ENCODE assay signal across 8 cellular contexts in genomic region chr19:14048439-14049153, GRCh38. TPM values are rescaled to one million over a fixed set of nuclear protein-coding genes. Genes with fewer than 3 reads are reported as not detected.
A peak's percentile ranks its signal among the peaks of the same experiment; 100 is the strongest.
DNase-seq lines count a peak whose midpoint lies in the region; ATAC-seq and TF ChIP-seq lines count a peak whose summit lies in the region.

No MANE protein-coding gene starts in this region.

- no peak overlapping the region for H3K4me2 ChIP-seq in HCT116 (ENCODE audit: low read length)

- TF ChIP-seq CTCF in BE2C (IDR thresholded peaks at IDR 0.05; ENCODE audit: low read depth, low read length) (peak; percentile 98), HCT116 (IDR thresholded peaks at IDR 0.05 in 2 of 3, conservative IDR thresholded peaks at IDR 0.05 in 1 of 3; ENCODE audit: borderline replicate concordance in 1 of 3, insufficient read depth in 1 of 3, low read depth in 2 of 3, low read length in 2 of 3) (peak; percentile 38 to 98 (median 98); a peak in 5 of 6 replicates), adrenal gland (IDR thresholded peaks at IDR 0.05) (peak; percentile 43 to 79 (median 64))

- RAD21 ChIA-PET in HCT116 (lab: Charles Lee; ENCODE audit: low non-redundant PET in 1 of 2, low total read pairs in 2 of 2, uncharacterized antibody in 2 of 2, unreplicated experiment in 2 of 2) = interaction anchor here in 1 of 2 experiments (0.6 kb wide), 1 partner anchor 1070 kb away, joined by 4 read pairs; no protein-coding TSS in a partner anchor

- DNase-seq in BE2C (peak; percentile 74), HCT116 (ENCODE audit: low read depth, low spot score) (no peak), T-helper 2 cell (peak; percentile 50 to 64 (median 53)), adrenal gland (peak; percentile 42 to 70 (median 52)), islet precursor cell (peak; percentile 86), retina (no peak)
- peak; percentile 66 for DNase-seq in stimulated activated CD8-positive, alpha-beta memory T cell treated with anti-CD3 and anti-CD28 coated beads, Interleukin-12 subunit alpha, Interleukin-12 subunit beta, amount 100 ng/mL, for 1 hour (ENCODE audit: low read depth)

- no peaks in the 10 kb centered on the region for H3K9me2 ChIP-seq in HCT116 (ENCODE audit: insufficient read depth)

- WGBS in adrenal gland, 4 donors = 66 to 74% (median 69%) methylated on average over 7 to 8 of the region's 8 CpGs

- H3K36me3 ChIP-seq in BE2C (no peaks in the 10 kb centered on the region), HCT116 (ENCODE audit: control insufficient read depth in 1 of 2, insufficient read depth in 2 of 2, low read length in 2 of 2) (peaks cover 0 to 6% of the 10 kb centered on the region in 2 experiments; a peak in 2 of 4 replicates), adrenal gland (replicated peaks in 1 of 2) (no peaks in the 10 kb centered on the region)

- H3K4me1 ChIP-seq in BE2C (no peaks in the 10 kb centered on the region), HCT116 (ENCODE audit: control insufficient read depth in 1 of 2, insufficient read depth in 2 of 2, low read length in 2 of 2) (no peaks in the 10 kb centered on the region), adrenal gland (replicated peaks in 1 of 2) (no peaks in the 10 kb centered on the region)

- no TSS peak for BruUV-seq in HCT116 (replicated peaks; lab: Mats Ljungman, UMichigan)

- no peak overlapping the region for H3K4me3 ChIP-seq in BE2C (ENCODE audit: low read depth, low read length)
- no peak overlapping the region for H3K4me3 ChIP-seq in HCT116 (replicated peaks in 1 of 2; ENCODE audit: low read depth in 1 of 2, low read length in 2 of 2)
- no peak overlapping the region for H3K4me3 ChIP-seq in adrenal gland

- CTCF ChIA-PET in HCT116 (lab: Charles Lee) = interaction anchor here (0.7 to 1.8 kb wide), 8 partner anchors 8 to 252 kb away, joined by 3 to 12 read pairs (median 3); partner anchors contain the start of gene ASF1B

- no peaks in the 10 kb centered on the region for H3K9me3 ChIP-seq in BE2C
- no peaks in the 10 kb centered on the region for H3K9me3 ChIP-seq in HCT116 (ENCODE audit: control insufficient read depth in 1 of 2, insufficient read depth in 1 of 2, low read depth in 1 of 2, low read length in 2 of 2)
- no peaks in the 10 kb centered on the region for H3K9me3 ChIP-seq in adrenal gland (replicated peaks in 1 of 3)

- no peaks in the 10 kb centered on the region for H3K79me2 ChIP-seq in HCT116 (ENCODE audit: insufficient read depth, low read length)

- H3K27ac ChIP-seq in HCT116 (ENCODE audit: low read depth, low read length) (no peak overlapping the region), adrenal gland (no peak overlapping the region)

- POLR2A ChIA-PET in HCT116 (lab: Charles Lee) = no interaction called here

- peak; percentile 90 for ATAC-seq in HCT116
- no peak for ATAC-seq in HG03442 (IDR thresholded peaks at IDR 0.05; ENCODE audit: unreplicated experiment)

- intact Hi-C loops in HCT116 (cut with micrococcal nuclease) (no loop called here), adrenal gland (cut with DNase I) (loop anchor here in 1 of 2 donors (10.0 kb wide), 1 partner anchor 164 kb away; no protein-coding TSS in a partner anchor)

- TF ChIP-seq POLR2A in HCT116 (IDR thresholded peaks at IDR 0.05; ENCODE audit: borderline replicate concordance, extremely low read depth, insufficient read depth, insufficient read length) (no peak), adrenal gland (IDR thresholded peaks at IDR 0.05) (no peak)

- H3K27me3 ChIP-seq in BE2C = no peaks in the 10 kb centered on the region
- H3K27me3 ChIP-seq in HCT116 (ENCODE audit: insufficient read depth, low read length) = no peaks in the 10 kb centered on the region
- no peaks in the 10 kb centered on the region for H3K27me3 ChIP-seq in adrenal gland

- no peak overlapping the region for H3K9ac ChIP-seq in HCT116 (ENCODE audit: low read length)

- peak; percentile 49 for TF ChIP-seq RAD21 in HCT116 (IDR thresholded peaks at IDR 0.05; ENCODE audit: low read depth)

- H2AFZ ChIP-seq in HCT116 (ENCODE audit: low read depth, low read length, poor library complexity, severe bottlenecking) = no peak overlapping the region

- H4K20me1 ChIP-seq in HCT116 (ENCODE audit: insufficient read depth) = no peaks in the 10 kb centered on the region

TF ChIP-seq in HCT116, 20 proteins besides CTCF, POLR2A, EP300 and RAD21:
- TF ChIP-seq JUND (IDR thresholded peaks at IDR 0.05) (no peak), CEBPB (IDR thresholded peaks at IDR 0.05; ENCODE audit: low read depth) (no peak), ATF3 (IDR thresholded peaks at IDR 0.05) (no peak), ZNF274 (IDR thresholded peaks at IDR 0.05; ENCODE audit: low read depth, low read length) (no peak), ZFX (IDR thresholded peaks at IDR 0.05) (no peak), TCF7L2 (IDR thresholded peaks at IDR 0.05; ENCODE audit: borderline replicate concordance, extremely low read depth, insufficient read depth, insufficient read length) (no peak), ELF1 (IDR thresholded peaks at IDR 0.05; ENCODE audit: borderline replicate concordance, low read depth) (no peak), EZH2phosphoT487 (IDR thresholded peaks at IDR 0.05; ENCODE audit: borderline replicate concordance) (no peak), REST (IDR thresholded peaks at IDR 0.05; ENCODE audit: low read depth) (no peak), MAX (IDR thresholded peaks at IDR 0.05) (no peak)

RNA-seq across cellular contexts. Expression of gene PALM3, which starts 13.3 kb away (rescaled TPM):
- polyA plus RNA-seq in BE2C (2012; ENCODE audit: insufficient read depth, insufficient read length, low read depth) = 1.4 TPM
- total RNA-seq in HCT116 (2021; ENCODE audit: unreplicated experiment) (3.3 TPM), adrenal gland (under 1 TPM in 3 of 8 donors, not detected in 5; 0.63 to 0.76 (median 0.69) TPM)
- 1.3 and 2.6 TPM in 2 replicates for polyA plus RNA-seq in HCT116 (2012)
- polyA plus RNA-seq in adrenal gland = 1 to 10 TPM in 1 of 3 donors, under 1 TPM in 2; 0.18 to 1.9 (median 0.27) TPM

RNA-seq across cellular contexts. Expression of gene IL27RA, which starts 17.0 kb away (rescaled TPM):
- 2.5 TPM for polyA plus RNA-seq in BE2C (2012; ENCODE audit: insufficient read depth, insufficient read length, low read depth)
- total RNA-seq in HCT116 (2021; ENCODE audit: unreplicated experiment) (18.3 TPM), adrenal gland (1 to 10 TPM; 1.2 to 5.2 (median 4.1) TPM)
- 13.6 and 17.7 TPM in 2 replicates for polyA plus RNA-seq in HCT116 (2012)
- polyA plus RNA-seq in adrenal gland = 1 to 10 TPM; 1.6 to 3.6 (median 2.5) TPM

RNA-seq across cellular contexts. Expression of gene RLN3, which starts 20.6 kb away (rescaled TPM):
- not detected for polyA plus RNA-seq in BE2C (2012; ENCODE audit: insufficient read depth, insufficient read length, low read depth)
- total RNA-seq in HCT116 (2021; ENCODE audit: unreplicated experiment) (not detected), adrenal gland (not detected)
- polyA plus RNA-seq in HCT116 (2012) = not detected in 2 replicates
- polyA plus RNA-seq in adrenal gland = not detected

RNA-seq across cellular contexts. Expression of gene MISP3, which starts 24.0 kb away (rescaled TPM):
- polyA plus RNA-seq in BE2C (2012; ENCODE audit: insufficient read depth, insufficient read length, low read depth) = 10.5 TPM
- total RNA-seq in HCT116 (2021; ENCODE audit: unreplicated experiment) (5.2 TPM), adrenal gland (10 to 100 TPM in 2 of 8 donors, 1 to 10 TPM in 6; 2.4 to 87.9 (median 3.2) TPM)
- 3.8 and 5.6 TPM in 2 replicates for polyA plus RNA-seq in HCT116 (2012)
- 1 to 10 TPM; 1.7 to 9.8 (median 4.0) TPM for polyA plus RNA-seq in adrenal gland

RNA-seq across cellular contexts. Expression of gene C19orf67, which starts 37.0 kb away (rescaled TPM):
- not detected for polyA plus RNA-seq in BE2C (2012; ENCODE audit: insufficient read depth, insufficient read length, low read depth)
- not detected for total RNA-seq in HCT116 (2021; ENCODE audit: unreplicated experiment)
- not detected in 2 replicates for polyA plus RNA-seq in HCT116 (2012)
- total RNA-seq in adrenal gland = not detected
- not detected for polyA plus RNA-seq in adrenal gland

Comparison
In these comparisons a context has a peak if more than half of its experiments do, and no peak if none do; other contexts are left out.
1. DNase-seq: peak in BE2C (single experiment), T-helper 2 cell (5 of 5), adrenal gland (7 of 7), islet precursor cell (single experiment) and stimulated activated CD8-positive, alpha-beta memory T cell treated with anti-CD3 and anti-CD28 coated beads, Interleukin-12 subunit alpha, Interleukin-12 subunit beta, amount 100 ng/mL, for 1 hour (single experiment); none in HCT116 (single experiment) and retina (single experiment).
2. Peak in every context shown above with its lines, with median percentiles within 50 percentile points of each other: CTCF ChIP-seq.